14 cellular contexts compared by ENCODE assay signal in the genomic region with DNA sequence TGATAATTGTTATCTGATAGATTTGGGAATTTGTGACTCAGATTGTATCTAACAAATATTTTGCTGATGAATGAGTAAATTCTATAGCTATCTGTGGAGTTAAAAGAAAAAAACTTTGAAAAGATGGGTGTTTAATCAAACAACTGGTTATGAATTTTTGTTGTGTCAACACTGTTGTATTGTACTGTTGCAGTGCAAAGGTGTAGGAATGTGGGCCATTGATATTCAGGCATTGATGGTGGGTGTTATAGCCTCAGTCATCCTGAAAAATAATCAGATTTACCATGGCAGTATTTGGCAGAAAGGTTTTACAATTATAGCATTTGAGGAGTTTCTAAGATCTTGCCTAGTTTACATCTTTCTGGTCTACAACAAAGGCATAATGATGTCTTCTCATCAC. TPM values are rescaled to one million over a fixed set of nuclear protein-coding genes. Genes with fewer than 3 reads are reported as not detected.
DNase-seq lines count a peak whose midpoint lies in the region; ATAC-seq and TF ChIP-seq lines count a peak whose summit lies in the region.
"Had no signal": no experiment of that assay in that cellular context is flagged by ENCODE, and none has a peak within 500 bp of the region (broad histone marks: within the 10 kb centered on the region; RNA-seq: fewer than 3 reads in every experiment).

No MANE protein-coding gene starts in this region.

- H3K36me3 ChIP-seq in RWPE2 (ENCODE audit: low read depth) (no peaks in the 10 kb centered on the region), neutrophil (no peaks in the 10 kb centered on the region), vagina (no peaks in the 10 kb centered on the region)
- H3K36me3 ChIP-seq: BE2C, SJCRH30 had no signal

- ATAC-seq in RWPE2 (ENCODE audit: low read depth) (no peak), GM21723 (IDR thresholded peaks at IDR 0.05; ENCODE audit: unreplicated experiment) (no peak)

- peaks cover 29% of the 10 kb centered on the region for H3K4me1 ChIP-seq in RWPE2 (ENCODE audit: insufficient read depth, poor library complexity, severe bottlenecking)
- peaks cover 50 to 51% of the 10 kb centered on the region in 2 experiments for H3K4me1 ChIP-seq in neutrophil (ENCODE audit: control insufficient read depth in 1 of 2, insufficient read depth in 1 of 2, low read depth in 1 of 2, low read length in 1 of 2)
- peaks cover 11% of the 10 kb centered on the region for H3K4me1 ChIP-seq in vagina
- H3K4me1 ChIP-seq: BE2C, SJCRH30 had no signal

- no peak for TF ChIP-seq CTCF in CD14-positive monocyte (IDR thresholded peaks at IDR 0.05)
- TF ChIP-seq CTCF in RWPE2 (IDR thresholded peaks at IDR 0.05; ENCODE audit: poor library complexity, severe bottlenecking), result no peak
- TF ChIP-seq CTCF in neutrophil (IDR thresholded peaks at IDR 0.05), result no peak
- TF ChIP-seq CTCF in vagina (IDR thresholded peaks at IDR 0.05), result no peak

- no peak overlapping the region for H3K4me3 Mint-ChIP-seq in CD14-positive monocyte

- peaks cover 39% of the 10 kb centered on the region for H3K4me1 Mint-ChIP-seq in CD14-positive monocyte

- intact Hi-C loops in CD14-positive monocyte (cut with micrococcal nuclease) (no loop called here), vagina (cut with DNase I) (no loop called here), posterior cingulate gyrus (cut with DNase I) (no loop called here)

- peak overlapping the region; percentile 87 for H3K27ac ChIP-seq in RWPE2 (ENCODE audit: poor library complexity, severe bottlenecking)
- peak overlapping the region; percentile 84 for H3K27ac ChIP-seq in neutrophil
- H3K27ac ChIP-seq in vagina, result peak overlapping the region; percentile 24
- H3K27ac ChIP-seq: SJCRH30 had no signal

- no peak overlapping the region for H3K4me3 ChIP-seq in RWPE2 (ENCODE audit: severe bottlenecking)
- H3K4me3 ChIP-seq in neutrophil (ENCODE audit: low read depth in 1 of 2, low read length in 1 of 2), result no peak overlapping the region
- H3K4me3 ChIP-seq in vagina, result no peak overlapping the region
- H3K4me3 ChIP-seq: SJCRH30 had no signal

- H3K9me3 ChIP-seq in RWPE2 (ENCODE audit: severe bottlenecking) (no peaks in the 10 kb centered on the region), neutrophil (no peaks in the 10 kb centered on the region), vagina (no peaks in the 10 kb centered on the region)
- H3K9me3 ChIP-seq: BE2C, SJCRH30 had no signal

- peaks cover 0 to 2% (median 0%) of the 10 kb centered on the region in 3 donors for H3K27me3 Mint-ChIP-seq in CD14-positive monocyte (ENCODE audit: low read depth in 3 of 3)

- TF ChIP-seq POLR2A in vagina (IDR thresholded peaks at IDR 0.05), result no peak

- no peaks in the 10 kb centered on the region for H3K9me3 Mint-ChIP-seq in CD14-positive monocyte

- DNase-seq in CD14-positive monocyte (ENCODE audit: low spot score) (no peak), RWPE2 (ENCODE audit: low spot score) (no peak), vagina (ENCODE audit: extremely low spot score in 2 of 2) (no peak), posterior cingulate gyrus (no peak)
- DNase-seq in stimulated activated CD4-positive, alpha-beta T cell treated with anti-CD3 and anti-CD28 coated beads, Interleukin-4, amount 100 ng/mL, for 1 hour, result no peak
- DNase-seq: BE2C, GF-D8, NCI-H187, NCI-H226, NCI-H748 treated with DMSO at 0.1 percent for 48 hours, OCI-M1, SJCRH30 had no signal

- H3K27me3 ChIP-seq in RWPE2 (ENCODE audit: insufficient read depth, poor library complexity, severe bottlenecking), result no peaks in the 10 kb centered on the region
- no peaks in the 10 kb centered on the region for H3K27me3 ChIP-seq in neutrophil
- no peaks in the 10 kb centered on the region for H3K27me3 ChIP-seq in vagina
- H3K27me3 ChIP-seq: BE2C, SJCRH30 had no signal

- H3K27ac Mint-ChIP-seq in CD14-positive monocyte, result peak overlapping the region in 5 of 7 donors; percentile 21 to 59 (median 36)

- H3K36me3 Mint-ChIP-seq in CD14-positive monocyte, result peaks cover 8 to 24% of the 10 kb centered on the region in 2 donors

RNA-seq across cellular contexts. Expression of gene DRAM1, which starts 15.4 kb away (rescaled TPM):
- 10 to 100 TPM; 43.0 to 49.7 TPM for polyA plus RNA-seq in CD14-positive monocyte
- total RNA-seq in vagina, result 18.9 TPM

Comparison
In these comparisons a context has a peak if more than half of its experiments do, and no peak if none do; other contexts are left out.
1. H3K27ac ChIP-seq: peak in every context shown above with its lines; median percentile 87 in RWPE2; 84 in neutrophil; 24 in vagina.